25 cellular contexts compared by ENCODE assay signal in genomic region chr1:203931953-203932352, GRCh38.
"Had no signal": no experiment of that assay in that cellular context is flagged by ENCODE, and none has a peak within 500 bp of the region (broad histone marks: within the 10 kb centered on the region; RNA-seq: fewer than 3 reads in every experiment).

No MANE protein-coding gene starts in this region.

- H3K27me3 ChIP-seq: brain microvascular endothelial cell, SJSA1 had no signal

- H3K36me3 ChIP-seq: brain microvascular endothelial cell, SJSA1 had no signal

- ATAC-seq: activated T-helper 17 cell treated with anti-CD3 and anti-CD28 coated beads, Interleukin-2, amount 50 U/mL, for 72 hours had no signal

- H3K27ac Mint-ChIP-seq: activated CD4-positive, alpha-beta memory T cell treated with anti-CD3 and anti-CD28 coated beads, Interleukin-2, amount 10 ng/mL, durations not matched to agents 7 days and 5 days; activated CD4-positive, alpha-beta T cell treated with anti-CD3 and anti-CD28 coated beads for 36 hours; activated naive CD4-positive, alpha-beta T cell treated with anti-CD3 and anti-CD28 coated beads, Interleukin-2, amount 10 ng/mL, durations not matched to agents 7 days and 5 days; activated naive CD8-positive, alpha-beta T cell treated with anti-CD3 and anti-CD28 coated beads for 36 hours; activated T-helper 17 cell treated with anti-CD3 and anti-CD28 coated beads, Interleukin-2, amount 50 U/mL, for 72 hours; T-helper 1 cell treated with Interleukin-12 subunit alpha and Interleukin-12 subunit beta and Interleukin-4 antibody, amounts not matched to agents 30 μg/mL and 1 μg/mL, for 36 hours had no signal

- H3K4me1 Mint-ChIP-seq: activated T-helper 17 cell treated with anti-CD3 and anti-CD28 coated beads, Interleukin-2, amount 50 U/mL, for 72 hours had no signal

- H3K9me3 ChIP-seq: SJSA1 had no signal

- H3K36me3 Mint-ChIP-seq: activated naive CD4-positive, alpha-beta T cell treated with anti-CD3 and anti-CD28 coated beads, Interleukin-2, amount 10 ng/mL, durations not matched to agents 7 days and 5 days; activated naive CD8-positive, alpha-beta T cell treated with anti-CD3 and anti-CD28 coated beads for 36 hours had no signal

- H3K4me3 ChIP-seq: SJSA1 had no signal

- H3K27ac ChIP-seq: brain microvascular endothelial cell, SJSA1 had no signal

- DNase-seq: activated CD4-positive, alpha-beta memory T cell treated with anti-CD3 and anti-CD28 coated beads, Interleukin-2, amount 10 ng/mL, durations not matched to agents 7 days and 5 days; activated CD4-positive, alpha-beta T cell treated with anti-CD3 and anti-CD28 coated beads for 36 hours; activated CD4-positive, alpha-beta T cell treated with anti-CD3 and anti-CD28 coated beads, Interleukin-2, amount 50 U/mL, for 1 hour; activated gamma-delta T cell; activated naive CD4-positive, alpha-beta T cell treated with anti-CD3 and anti-CD28 coated beads, Interleukin-2, amount 10 ng/mL, durations not matched to agents 7 days and 5 days; activated naive CD8-positive, alpha-beta T cell treated with anti-CD3 and anti-CD28 coated beads for 36 hours; activated T-cell treated with anti-CD3 and anti-CD28 coated beads for 4 hours; activated T-cell treated with anti-CD3 and anti-CD28 coated beads, Interleukin-2, amount 50 U/mL, for 48 hours; brain microvascular endothelial cell; cerebellar nuclear complex; KBM-7; MM.1S; NCI-H1105; NCI-H1436 treated with DMSO at 0.1 percent for 48 hours; NCI-H187; NCI-H2081; NCI-H510A treated with DMSO at 0.1 percent for 48 hours; NCI-H69; NK-92 treated with Interleukin-12 subunit alpha and Interleukin-12 subunit beta, amount 100 ng/mL, for 24 hours; T1000 had no signal

- FAIRE-seq: colon, TTC549 had no signal

- H3K9me3 Mint-ChIP-seq: activated CD4-positive, alpha-beta memory T cell treated with anti-CD3 and anti-CD28 coated beads, Interleukin-2, amount 10 ng/mL, durations not matched to agents 7 days and 5 days; activated naive CD4-positive, alpha-beta T cell treated with anti-CD3 and anti-CD28 coated beads, Interleukin-2, amount 10 ng/mL, durations not matched to agents 7 days and 5 days; activated naive CD8-positive, alpha-beta T cell treated with anti-CD3 and anti-CD28 coated beads for 36 hours; activated T-helper 17 cell treated with anti-CD3 and anti-CD28 coated beads, Interleukin-2, amount 50 U/mL, for 72 hours; T-helper 1 cell treated with Interleukin-12 subunit alpha and Interleukin-12 subunit beta and Interleukin-4 antibody, amounts not matched to agents 30 μg/mL and 1 μg/mL, for 36 hours had no signal

- H3K4me3 Mint-ChIP-seq: activated CD4-positive, alpha-beta memory T cell treated with anti-CD3 and anti-CD28 coated beads, Interleukin-2, amount 10 ng/mL, durations not matched to agents 7 days and 5 days; activated CD4-positive, alpha-beta T cell treated with anti-CD3 and anti-CD28 coated beads for 36 hours; activated naive CD4-positive, alpha-beta T cell treated with anti-CD3 and anti-CD28 coated beads, Interleukin-2, amount 10 ng/mL, durations not matched to agents 7 days and 5 days; activated naive CD8-positive, alpha-beta T cell treated with anti-CD3 and anti-CD28 coated beads for 36 hours; activated T-helper 17 cell treated with anti-CD3 and anti-CD28 coated beads, Interleukin-2, amount 50 U/mL, for 72 hours; T-helper 1 cell treated with Interleukin-12 subunit alpha and Interleukin-12 subunit beta and Interleukin-4 antibody, amounts not matched to agents 30 μg/mL and 1 μg/mL, for 36 hours had no signal
